ENCODE assay signal across 8 cellular contexts in genomic region chr3:94483403-94483802, GRCh38.
"Had no signal": no experiment of that assay in that cellular context is flagged by ENCODE, and none has a peak within 500 bp of the region (broad histone marks: within the 10 kb centered on the region; RNA-seq: fewer than 3 reads in every experiment).

No MANE protein-coding gene starts in this region.

- FAIRE-seq: G401.6, GM12878, GM12891, GM12892, GM18507, GM19239 had no signal

- DNase-seq: GDM1, GF-D8 had no signal

- H3K4me3 ChIP-seq: GM12878 had no signal

- ATAC-seq: GM12878 had no signal
